In the genomic region with DNA sequence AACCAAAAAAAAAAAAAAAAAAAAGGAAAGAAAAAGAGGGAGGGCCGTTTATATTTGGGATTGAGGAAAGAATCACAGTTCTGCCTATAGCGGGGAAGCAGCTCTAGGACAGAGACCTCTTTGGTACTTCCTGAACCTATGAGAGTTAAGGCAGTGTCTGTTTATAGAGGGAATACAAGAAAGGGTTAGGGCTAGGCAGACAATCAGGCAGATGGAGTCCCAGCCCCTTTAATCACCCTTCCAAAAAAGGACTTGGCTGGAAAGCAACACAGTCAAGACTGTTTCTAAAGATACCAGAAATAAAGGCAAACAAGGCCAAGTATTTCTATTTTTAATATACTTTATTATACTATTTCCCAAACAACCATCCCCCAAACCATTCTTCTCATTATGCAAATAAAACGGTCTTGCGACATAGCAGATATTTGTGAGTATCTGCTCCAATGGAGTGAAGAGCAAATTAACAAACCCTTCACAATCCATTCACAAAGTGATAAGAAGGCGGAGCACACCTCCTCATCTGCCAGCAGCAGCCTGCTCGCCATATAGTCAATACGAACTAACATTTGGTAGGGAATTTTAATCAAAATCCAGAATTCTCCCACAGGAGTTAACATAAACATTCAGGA, we compare ENCODE assay signal across 22 cellular contexts. TPM values are rescaled to one million over a fixed set of nuclear protein-coding genes. Genes with fewer than 3 reads are reported as not detected.
DNase-seq lines count a peak whose midpoint lies in the region; ATAC-seq, FAIRE-seq and TF ChIP-seq lines count a peak whose summit lies in the region.
"Had no signal": no experiment of that assay in that cellular context is flagged by ENCODE, and none has a peak within 500 bp of the region (broad histone marks: within the 10 kb centered on the region; RNA-seq: fewer than 3 reads in every experiment).

No MANE protein-coding gene starts in this region.

- no peak overlapping the region for H4K5ac ChIP-seq in H1 (ENCODE audit: insufficient read length, low read depth, low read length)

- H3K4me2 ChIP-seq in DOHH2 (ENCODE audit: low read length) = peak overlapping the region; percentile 99
- H3K4me2 ChIP-seq in H1 (ENCODE audit: insufficient read depth in 1 of 2, low read depth in 2 of 2, low read length in 2 of 2) = no peak overlapping the region
- H3K4me2 ChIP-seq: SK-N-SH had no signal

- no peaks in the 10 kb centered on the region for H3K9me2 ChIP-seq in DOHH2 (replicated peaks; ENCODE audit: control insufficient read depth, low read length)
- H3K9me2 ChIP-seq: SK-N-SH had no signal

- DNase-seq in NCI-H2029 (lab: John Stamatoyannopoulos, UW) (peak; percentile 18), H1 (ENCODE audit: low read depth in 1 of 2, low spot score in 2 of 2) (no peak), COR-L47 (lab: John Stamatoyannopoulos, UW) (no peak)
- DNase-seq: activated B cell treated with CpG ODN at 0.5 μM for 24 hours; activated CD4-positive, alpha-beta memory T cell treated with anti-CD3 and anti-CD28 coated beads, Interleukin-2, amount 10 ng/mL, durations not matched to agents 7 days and 5 days; activated T-cell treated with anti-CD3 and anti-CD28 coated beads, Interleukin-2, amount 50 U/mL, for 1 hour; CD8-positive, alpha-beta T cell; colonic mucosa; DND-41; KG1; mammary epithelial cell; MV-4-11; natural killer cell; SK-N-SH had no signal

- no peak overlapping the region for H2BK120ac ChIP-seq in H1 (replicated peaks; ENCODE audit: low read depth, low read length)

- H2BK5ac ChIP-seq in H1 (ENCODE audit: low read depth, low read length) = no peak overlapping the region

- H3K27me3 Mint-ChIP-seq in nephron (ENCODE audit: low read depth) = no peaks in the 10 kb centered on the region
- H3K27me3 Mint-ChIP-seq: activated B cell treated with CpG ODN at 0.5 μM for 24 hours had no signal

- no peaks in the 10 kb centered on the region for H3K79me1 ChIP-seq in H1 (ENCODE audit: low read depth, low read length)

- H3K27ac Mint-ChIP-seq in nephron = peak overlapping the region in 2 of 3 experiments; percentile 70 to 82
- H3K27ac Mint-ChIP-seq: activated B cell treated with CpG ODN at 0.5 μM for 24 hours; activated CD4-positive, alpha-beta memory T cell treated with anti-CD3 and anti-CD28 coated beads, Interleukin-2, amount 10 ng/mL, durations not matched to agents 7 days and 5 days; activated naive CD4-positive, alpha-beta T cell treated with anti-CD3 and anti-CD28 coated beads, Interleukin-2, amount 50 U/mL, for 72 hours; CD8-positive, alpha-beta T cell; natural killer cell; T-helper 2 cell treated with Interferon-gamma antibody and Interleukin-4, amounts not matched to agents 5 μg/mL and 100 μg/mL, for 36 hours had no signal

- peaks cover 38% of the 10 kb centered on the region for H3K4me1 Mint-ChIP-seq in nephron
- H3K4me1 Mint-ChIP-seq: activated CD4-positive, alpha-beta memory T cell treated with anti-CD3 and anti-CD28 coated beads, Interleukin-2, amount 10 ng/mL, durations not matched to agents 7 days and 5 days; natural killer cell had no signal

- no peak overlapping the region for H2BK12ac ChIP-seq in H1 (ENCODE audit: low read depth, low read length)

- no peak overlapping the region for H3K23ac ChIP-seq in H1 (ENCODE audit: insufficient read length)

- H3K9me3 ChIP-seq in DOHH2 (ENCODE audit: control insufficient read depth, insufficient read depth, low read length) (no peaks in the 10 kb centered on the region), H1 (ENCODE audit: insufficient read depth in 2 of 2, low read depth in 1 of 2, low read length in 1 of 2) (no peaks in the 10 kb centered on the region)
- H3K9me3 ChIP-seq: colonic mucosa, SK-N-SH, suprapubic skin had no signal

- H4K8ac ChIP-seq in H1 (ENCODE audit: extremely low read depth, insufficient read depth, low read length) = no peak overlapping the region

- peak overlapping the region in 1 of 3 experiments; percentile 67 for H3K4me3 Mint-ChIP-seq in nephron
- H3K4me3 Mint-ChIP-seq: activated B cell treated with CpG ODN at 0.5 μM for 24 hours; activated CD4-positive, alpha-beta memory T cell treated with anti-CD3 and anti-CD28 coated beads, Interleukin-2, amount 10 ng/mL, durations not matched to agents 7 days and 5 days; CD8-positive, alpha-beta T cell; natural killer cell; T-helper 2 cell treated with Interferon-gamma antibody and Interleukin-4, amounts not matched to agents 5 μg/mL and 100 μg/mL, for 36 hours had no signal

- H3K27me3 ChIP-seq in DOHH2 (ENCODE audit: control insufficient read depth, low read length) (no peaks in the 10 kb centered on the region), H1 (replicated peaks in 1 of 4; ENCODE audit: control insufficient read depth in 3 of 4, extremely low read depth in 1 of 4, insufficient read depth in 3 of 4, low read length in 3 of 4) (no peaks in the 10 kb centered on the region)
- H3K27me3 ChIP-seq: colonic mucosa, suprapubic skin had no signal

- no peak overlapping the region for H3K14ac ChIP-seq in H1 (ENCODE audit: insufficient read length)

- no peak overlapping the region for H3K9ac ChIP-seq in H1 (replicated peaks in 1 of 4; ENCODE audit: extremely low read depth in 1 of 4, low read depth in 3 of 4, low read length in 3 of 4)
- H3K9ac ChIP-seq: SK-N-SH had no signal

- ATAC-seq in GM18511 (IDR thresholded peaks at IDR 0.05; ENCODE audit: unreplicated experiment) (no peak), HG03565 (IDR thresholded peaks at IDR 0.05; ENCODE audit: unreplicated experiment) (no peak)
- ATAC-seq: activated naive CD4-positive, alpha-beta T cell treated with anti-CD3 and anti-CD28 coated beads, Interleukin-2, amount 50 U/mL, for 72 hours; CD8-positive, alpha-beta T cell; natural killer cell had no signal

- TF ChIP-seq POLR2A in H1 (IDR thresholded peaks at IDR 0.05; ENCODE audit: control extremely low read depth in 1 of 2, low read depth in 2 of 2, low read length in 2 of 2) = no peak

- no peak overlapping the region for H2AK5ac ChIP-seq in H1 (ENCODE audit: low read depth, low read length)

- POLR2A ChIA-PET in H1 (lab: Charles Lee; ENCODE audit: partially characterized antibody) = interaction anchor here (1.0 kb wide), 1 partner anchor 15 kb away, joined by 3 read pairs; no protein-coding TSS in a partner anchor

- H3K18ac ChIP-seq in H1 (ENCODE audit: extremely low read depth, low read length) = no peak overlapping the region

- H4K91ac ChIP-seq in H1 (replicated peaks; ENCODE audit: insufficient read length, low read length) = no peak overlapping the region

- 0 out of 2 replicates have a peak, but pooled peaks cover 4% of the 10 kb centered on the region for H3F3A ChIP-seq in DOHH2 (ENCODE audit: control insufficient read depth, insufficient read depth)

- TF ChIP-seq EP300 in H1 (IDR thresholded peaks at IDR 0.05; ENCODE audit: borderline replicate concordance in 1 of 2, low read depth in 2 of 2, low read length in 2 of 2) = no peak

- 73 to 100% methylated on average over 2 to 7 of the region's 7 CpGs for WGBS in H1 (ENCODE audit: extremely low coverage in 1 of 2, insufficient coverage in 1 of 2, insufficient read length in 1 of 2, insufficient replicate concordance in 2 of 2, low coverage in 1 of 2, low lambda C conversion rate in 2 of 2, missing lambda C conversion rate in 1 of 2), 2 experiments

- no peaks in the 10 kb centered on the region for H3K36me3 ChIP-seq in DOHH2 (ENCODE audit: control insufficient read depth, low read length)
- H3K36me3 ChIP-seq in H1 (ENCODE audit: control insufficient read depth in 2 of 4, insufficient read depth in 4 of 4, low read length in 3 of 4) = no peaks in the 10 kb centered on the region
- H3K36me3 ChIP-seq: colonic mucosa, suprapubic skin had no signal

- CTCF ChIA-PET in H1 (lab: Charles Lee; ENCODE audit: partially characterized antibody) = interaction anchor here (1.2 to 1.5 kb wide), 2 partner anchors 257 to 270 kb away, joined by 3 to 5 read pairs; no protein-coding TSS in a partner anchor

- no peak overlapping the region for H3K4ac ChIP-seq in H1 (replicated peaks; ENCODE audit: insufficient read length, low read depth, low read length)

- no peaks in the 10 kb centered on the region for H3K36me3 Mint-ChIP-seq in nephron (ENCODE audit: low read depth)
- H3K36me3 Mint-ChIP-seq: activated naive CD4-positive, alpha-beta T cell treated with anti-CD3 and anti-CD28 coated beads, Interleukin-2, amount 50 U/mL, for 72 hours; CD8-positive, alpha-beta T cell; natural killer cell had no signal

- TF ChIP-seq CTCF in DOHH2 (IDR thresholded peaks at IDR 0.05; ENCODE audit: low read depth, low read length, poor library complexity, severe bottlenecking) (no peak), H1 (IDR thresholded peaks at IDR 0.05; ENCODE audit: control extremely low read depth in 1 of 3, insufficient read depth in 1 of 3, low read depth in 1 of 3, low read length in 3 of 3) (no peak), nephron (IDR thresholded peaks at IDR 0.05; ENCODE audit: unreplicated experiment in 3 of 3) (no peak)

- H3K4me3 ChIP-seq in DOHH2 (ENCODE audit: low read length) = peak overlapping the region; percentile 83
- H3K4me3 ChIP-seq in H1 (ENCODE audit: extremely low read depth in 1 of 4, insufficient read depth in 2 of 4, low read depth in 3 of 4, low read length in 4 of 4) = no peak overlapping the region
- H3K4me3 ChIP-seq: colonic mucosa, suprapubic skin had no signal

- H2BK15ac ChIP-seq in H1 (ENCODE audit: low read length) = no peak overlapping the region

- H3K79me2 ChIP-seq in DOHH2 (ENCODE audit: control insufficient read depth, low read length) (peaks cover 20% of the 10 kb centered on the region), H1 (ENCODE audit: control insufficient read depth in 1 of 2, insufficient read depth in 2 of 2, low read length in 2 of 2) (no peaks in the 10 kb centered on the region)

- H3K56ac ChIP-seq in H1 (replicated peaks; ENCODE audit: insufficient read length, low read depth, low read length) = no peak overlapping the region

- H3K23me2 ChIP-seq in H1 (ENCODE audit: low read depth, low read length) = no peaks in the 10 kb centered on the region

- FAIRE-seq in H1 (lab: Jason Lieb, UNC) = no peak
- FAIRE-seq: RCC 7860 had no signal

- H4K20me1 ChIP-seq in DOHH2 (ENCODE audit: control insufficient read depth, insufficient read depth, low read depth, low read length) (no peaks in the 10 kb centered on the region), H1 (replicated peaks in 1 of 2; ENCODE audit: control insufficient read depth in 1 of 2, insufficient read depth in 2 of 2, low read length in 2 of 2) (no peaks in the 10 kb centered on the region)

- no peak overlapping the region for H2AFZ ChIP-seq in H1 (ENCODE audit: low read length)

- H2BK20ac ChIP-seq in H1 (ENCODE audit: low read length) = no peak overlapping the region

- no peaks in the 10 kb centered on the region for H3K9me3 Mint-ChIP-seq in nephron
- H3K9me3 Mint-ChIP-seq: activated B cell treated with CpG ODN at 0.5 μM for 24 hours; activated CD4-positive, alpha-beta memory T cell treated with anti-CD3 and anti-CD28 coated beads, Interleukin-2, amount 10 ng/mL, durations not matched to agents 7 days and 5 days; activated naive CD4-positive, alpha-beta T cell treated with anti-CD3 and anti-CD28 coated beads, Interleukin-2, amount 50 U/mL, for 72 hours; CD8-positive, alpha-beta T cell; natural killer cell; T-helper 2 cell treated with Interferon-gamma antibody and Interleukin-4, amounts not matched to agents 5 μg/mL and 100 μg/mL, for 36 hours had no signal

- TF ChIP-seq RAD21 in H1 (IDR thresholded peaks at IDR 0.05 in 1 of 2, conservative IDR thresholded peaks at IDR 0.05 in 1 of 2; ENCODE audit: low read depth in 2 of 2, low read length in 2 of 2) = no peak

- H3K4me1 ChIP-seq in DOHH2 (ENCODE audit: control insufficient read depth, low read length) = peaks cover 99% of the 10 kb centered on the region
- peaks cover 3 to 9% (median 5%) of the 10 kb centered on the region in 4 experiments; a peak in 4 of 7 replicates for H3K4me1 ChIP-seq in H1 (replicated peaks in 1 of 4; ENCODE audit: control insufficient read depth in 3 of 4, insufficient read depth in 4 of 4, low read length in 3 of 4)
- H3K4me1 ChIP-seq: colonic mucosa, suprapubic skin had no signal

- H3K27ac ChIP-seq in DOHH2 (ENCODE audit: low read depth, low read length) (peak overlapping the region; percentile 59), H1 (ENCODE audit: low read depth, low read length) (no peak overlapping the region)
- H3K27ac ChIP-seq: colonic mucosa, suprapubic skin had no signal

RNA-seq across cellular contexts. Expression of a gene that starts 0.7 kb away (rescaled TPM):
- 27.3 and 37.6 TPM in 2 replicates for total RNA-seq in H1 (2021; fragmentation: NEBNext Ultra II Directional; extraction: Animal tissue kit (Norgen Biotek cat#: 25700))
- polyA plus RNA-seq in H1 (2011; rRNA removed) = 4.5 and 5.2 TPM in 2 replicates
- polyA plus RNA-seq in H1 (2011; cell fraction: cytosol; rRNA removed) = 4.8 TPM
- polyA plus RNA-seq in H1 (2011; cell fraction: nucleus; rRNA removed) = 10.4 TPM
- 10.5 to 37.3 TPM (median 22.6 TPM) in 4 replicates for polyA plus RNA-seq in H1 (2012, experiment 1 of 2)
- polyA plus RNA-seq in H1 (2012, experiment 2 of 2) = 0.59 TPM
- 7.9 TPM for polyA plus RNA-seq in H1 (2013, experiment 1 of 2)
- polyA plus RNA-seq in H1 (2013, experiment 2 of 2) = 3.9 TPM
- polyA minus RNA-seq in H1 (2011; rRNA and poly(A)+ RNA removed) = 22.1 and 33.9 TPM in 2 replicates
- 19.2 TPM for polyA minus RNA-seq in H1 (2011; cell fraction: cytosol; rRNA and poly(A)+ RNA removed)
- polyA minus RNA-seq in H1 (2011; cell fraction: nucleus; rRNA and poly(A)+ RNA removed) = 26.5 TPM
